ENCODE assay signal across 1 cellular context in genomic region chr5:157743163-157744054, GRCh38.
TF ChIP-seq lines count a peak whose summit lies in the region.

LSM11 (plus strand) TSS chr5:157743712; CDS start chr5:157743751, 39 bp downstream.

TF ChIP-seq in K562, 482 proteins besides CTCF, POLR2A, EP300 and RAD21 (continued from another document and continues in another):
- TF ChIP-seq STAT6 (CRISPR knock-in tag; IDR thresholded peaks at IDR 0.05) (0 out of 2 replicates have a peak, but pooled peaks have one; percentile 42), PHB (CRISPR knock-in tag; IDR thresholded peaks at IDR 0.05) (no peak), ZBTB33 (CRISPR knock-in tag; IDR thresholded peaks at IDR 0.05) (peak; percentile 77), RBFOX2 (IDR thresholded peaks at IDR 0.05; ENCODE audit: low read depth, low read length) (peak; percentile 87), GTF2A2 (tag; IDR thresholded peaks at IDR 0.05) (no peak), RB1 (IDR thresholded peaks at IDR 0.05; ENCODE audit: low read depth) (peak; percentile 96), CREM (IDR thresholded peaks at IDR 0.05; ENCODE audit: low read depth) (peak; percentile 72), CC2D1A (IDR thresholded peaks at IDR 0.05) (no peak), CTBP1 (IDR thresholded peaks at IDR 0.05; ENCODE audit: borderline replicate concordance) (peak; percentile 83), SETDB1 (IDR thresholded peaks at IDR 0.05; ENCODE audit: low read length) (no peak), PATZ1 (CRISPR knock-in tag; IDR thresholded peaks at IDR 0.05; ENCODE audit: borderline replicate concordance) (no peak), HDGF (IDR thresholded peaks at IDR 0.05) (0 out of 2 replicates have a peak, but pooled peaks have one; percentile 38), SIN3A (IDR thresholded peaks at IDR 0.05; ENCODE audit: borderline replicate concordance in 2 of 2, control insufficient read depth in 1 of 2, low read depth in 2 of 2, low read length in 2 of 2) (peak; percentile 44 to 49; a peak in 2 of 4 replicates), MLX (CRISPR knock-in tag; conservative IDR thresholded peaks at IDR 0.05) (no peak), STAG1 (CRISPR knock-in tag; IDR thresholded peaks at IDR 0.05; ENCODE audit: borderline replicate concordance) (peak; percentile 85; the same call in 1 of the 2 replicates), MYC (IDR thresholded peaks at IDR 0.05; ENCODE audit: low read depth, low read length) (peak; percentile 68), MYC (CRISPR knock-in tag; IDR thresholded peaks at IDR 0.05; ENCODE audit: borderline replicate concordance, low read depth) (no peak), ZBTB11 (CRISPR knock-in tag; IDR thresholded peaks at IDR 0.05) (0 out of 6 replicates have a peak, but pooled peaks of 1 of the 3 experiments have one; percentile 22), XRCC3 (IDR thresholded peaks at IDR 0.05) (no peak), HSF4 (CRISPR knock-in tag; IDR thresholded peaks at IDR 0.05; ENCODE audit: borderline replicate concordance) (no peak), DEAF1 (CRISPR knock-in tag; IDR thresholded peaks at IDR 0.05) (peak; percentile 88), CXXC5 (CRISPR knock-in tag; IDR thresholded peaks at IDR 0.05) (peak; percentile 74), SMC3 (conservative IDR thresholded peaks at IDR 0.05; ENCODE audit: insufficient read depth, low read depth, low read length) (peak; percentile 98), ZNF354B (CRISPR knock-in tag; IDR thresholded peaks at IDR 0.05) (no peak), ATF3 (IDR thresholded peaks at IDR 0.05) (no peak), ATF3 (CRISPR knock-in tag; conservative IDR thresholded peaks at IDR 0.05) (0 out of 2 replicates have a peak, but pooled peaks have one; percentile 45), HMGXB4 (CRISPR knock-in tag; IDR thresholded peaks at IDR 0.05) (peak; percentile 92), MNT (conservative IDR thresholded peaks at IDR 0.05) (peak in 1 of 2 experiments; percentile 68; a peak in 2 of 4 replicates), CSDE1 (IDR thresholded peaks at IDR 0.05) (no peak), ESRRA (IDR thresholded peaks at IDR 0.05; ENCODE audit: borderline replicate concordance, low read depth) (peak; percentile 38; the same call in 1 of the 2 replicates), MXD1 (CRISPR knock-in tag; IDR thresholded peaks at IDR 0.05; ENCODE audit: borderline replicate concordance, poor library complexity, severe bottlenecking) (no peak), TAF15 (IDR thresholded peaks at IDR 0.05; ENCODE audit: low read depth, low read length) (no peak), TEAD4 (IDR thresholded peaks at IDR 0.05; ENCODE audit: low read length) (0 out of 2 replicates have a peak, but pooled peaks have one; percentile 32), TEAD4 (CRISPR knock-in tag; IDR thresholded peaks at IDR 0.05; ENCODE audit: borderline replicate concordance) (no peak), ZKSCAN1 (IDR thresholded peaks at IDR 0.05; ENCODE audit: low read depth, low read length) (0 out of 2 replicates have a peak, but pooled peaks have one; percentile 18)
